In genomic region chr4:86108834-86109233, GRCh38 we compare ENCODE assay signal across 1 cellular context.
TF ChIP-seq lines count a peak whose summit lies in the region.

No MANE protein-coding gene starts in this region.

TF ChIP-seq in HepG2, 621 proteins besides CTCF, POLR2A, EP300 and RAD21 (continued from another document and continues in another):
- TF ChIP-seq KDM5A (IDR thresholded peaks at IDR 0.05; ENCODE audit: borderline replicate concordance, low read length) (no peak), PLRG1 (conservative IDR thresholded peaks at IDR 0.05) (no peak), PAXIP1 (CRISPR knock-in tag; conservative IDR thresholded peaks at IDR 0.05) (peak; percentile 67), ISL2 (CRISPR knock-in tag; IDR thresholded peaks at IDR 0.05) (0 out of 2 replicates have a peak, but pooled peaks have one; percentile 38), ZXDC (CRISPR knock-in tag; IDR thresholded peaks at IDR 0.05) (no peak), PHF5A (CRISPR knock-in tag; IDR thresholded peaks at IDR 0.05; ENCODE audit: low read depth, unreplicated experiment) (no peak), ZNF143 (CRISPR knock-in tag; IDR thresholded peaks at IDR 0.05) (no peak), ZNF660 (CRISPR knock-in tag; IDR thresholded peaks at IDR 0.05; ENCODE audit: borderline replicate concordance, low read depth) (no peak), GMEB2 (CRISPR knock-in tag; IDR thresholded peaks at IDR 0.05; ENCODE audit: low read depth) (no peak), ZNF232 (CRISPR knock-in tag; IDR thresholded peaks at IDR 0.05; ENCODE audit: borderline replicate concordance) (no peak), ZUFSP (CRISPR knock-in tag; IDR thresholded peaks at IDR 0.05; ENCODE audit: borderline replicate concordance) (no peak), CBX1 (IDR thresholded peaks at IDR 0.05; ENCODE audit: low read depth) (no peak), BRCA1 (CRISPR knock-in tag; IDR thresholded peaks at IDR 0.05) (no peak), ZNF136 (CRISPR knock-in tag; IDR thresholded peaks at IDR 0.05; ENCODE audit: low read depth) (no peak), SMYD3 (CRISPR knock-in tag; IDR thresholded peaks at IDR 0.05) (no peak), FOXJ3 (CRISPR knock-in tag; IDR thresholded peaks at IDR 0.05; ENCODE audit: borderline replicate concordance) (peak; percentile 37; the same call in 1 of the 2 replicates), ZNF644 (CRISPR knock-in tag; IDR thresholded peaks at IDR 0.05; ENCODE audit: low read depth) (peak; percentile 21; the same call in 1 of the 2 replicates)
- TF ChIP-seq, protein P1, sequence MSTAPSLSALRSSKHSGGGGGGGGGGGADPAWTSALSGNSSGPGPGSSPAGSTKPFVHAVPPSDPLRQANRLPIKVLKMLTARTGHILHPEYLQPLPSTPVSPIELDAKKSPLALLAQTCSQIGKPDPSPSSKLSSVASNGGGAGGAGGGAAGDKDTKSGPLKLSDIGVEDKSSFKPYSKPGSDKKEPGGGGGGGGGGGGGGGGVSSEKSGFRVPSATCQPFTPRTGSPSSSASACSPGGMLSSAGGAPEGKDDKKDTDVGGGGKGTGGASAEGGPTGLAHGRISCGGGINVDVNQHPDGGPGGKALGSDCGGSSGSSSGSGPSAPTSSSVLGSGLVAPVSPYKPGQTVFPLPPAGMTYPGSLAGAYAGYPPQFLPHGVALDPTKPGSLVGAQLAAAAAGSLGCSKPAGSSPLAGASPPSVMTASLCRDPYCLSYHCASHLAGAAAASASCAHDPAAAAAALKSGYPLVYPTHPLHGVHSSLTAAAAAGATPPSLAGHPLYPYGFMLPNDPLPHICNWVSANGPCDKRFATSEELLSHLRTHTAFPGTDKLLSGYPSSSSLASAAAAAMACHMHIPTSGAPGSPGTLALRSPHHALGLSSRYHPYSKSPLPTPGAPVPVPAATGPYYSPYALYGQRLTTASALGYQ (CRISPR knock-in tag; IDR thresholded peaks at IDR 0.05) = 0 out of 2 replicates have a peak, but pooled peaks have one; percentile 29
- TF ChIP-seq, protein P2, sequence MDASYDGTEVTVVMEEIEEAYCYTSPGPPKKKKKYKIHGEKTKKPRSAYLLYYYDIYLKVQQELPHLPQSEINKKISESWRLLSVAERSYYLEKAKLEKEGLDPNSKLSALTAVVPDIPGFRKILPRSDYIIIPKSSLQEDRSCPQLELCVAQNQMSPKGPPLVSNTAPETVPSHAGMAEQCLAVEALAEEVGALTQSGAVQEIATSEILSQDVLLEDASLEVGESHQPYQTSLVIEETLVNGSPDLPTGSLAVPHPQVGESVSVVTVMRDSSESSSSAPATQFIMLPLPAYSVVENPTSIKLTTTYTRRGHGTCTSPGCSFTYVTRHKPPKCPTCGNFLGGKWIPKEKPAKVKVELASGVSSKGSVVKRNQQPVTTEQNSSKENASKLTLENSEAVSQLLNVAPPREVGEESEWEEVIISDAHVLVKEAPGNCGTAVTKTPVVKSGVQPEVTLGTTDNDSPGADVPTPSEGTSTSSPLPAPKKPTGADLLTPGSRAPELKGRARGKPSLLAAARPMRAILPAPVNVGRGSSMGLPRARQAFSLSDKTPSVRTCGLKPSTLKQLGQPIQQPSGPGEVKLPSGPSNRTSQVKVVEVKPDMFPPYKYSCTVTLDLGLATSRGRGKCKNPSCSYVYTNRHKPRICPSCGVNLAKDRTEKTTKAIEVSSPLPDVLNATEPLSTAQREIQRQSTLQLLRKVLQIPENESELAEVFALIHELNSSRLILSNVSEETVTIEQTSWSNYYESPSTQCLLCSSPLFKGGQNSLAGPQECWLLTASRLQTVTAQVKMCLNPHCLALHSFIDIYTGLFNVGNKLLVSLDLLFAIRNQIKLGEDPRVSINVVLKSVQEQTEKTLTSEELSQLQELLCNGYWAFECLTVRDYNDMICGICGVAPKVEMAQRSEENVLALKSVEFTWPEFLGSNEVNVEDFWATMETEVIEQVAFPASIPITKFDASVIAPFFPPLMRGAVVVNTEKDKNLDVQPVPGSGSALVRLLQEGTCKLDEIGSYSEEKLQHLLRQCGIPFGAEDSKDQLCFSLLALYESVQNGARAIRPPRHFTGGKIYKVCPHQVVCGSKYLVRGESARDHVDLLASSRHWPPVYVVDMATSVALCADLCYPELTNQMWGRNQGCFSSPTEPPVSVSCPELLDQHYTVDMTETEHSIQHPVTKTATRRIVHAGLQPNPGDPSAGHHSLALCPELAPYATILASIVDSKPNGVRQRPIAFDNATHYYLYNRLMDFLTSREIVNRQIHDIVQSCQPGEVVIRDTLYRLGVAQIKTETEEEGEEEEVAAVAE (CRISPR knock-in tag; IDR thresholded peaks at IDR 0.05; ENCODE audit: borderline replicate concordance) = no peak
- TF ChIP-seq, protein P3, sequence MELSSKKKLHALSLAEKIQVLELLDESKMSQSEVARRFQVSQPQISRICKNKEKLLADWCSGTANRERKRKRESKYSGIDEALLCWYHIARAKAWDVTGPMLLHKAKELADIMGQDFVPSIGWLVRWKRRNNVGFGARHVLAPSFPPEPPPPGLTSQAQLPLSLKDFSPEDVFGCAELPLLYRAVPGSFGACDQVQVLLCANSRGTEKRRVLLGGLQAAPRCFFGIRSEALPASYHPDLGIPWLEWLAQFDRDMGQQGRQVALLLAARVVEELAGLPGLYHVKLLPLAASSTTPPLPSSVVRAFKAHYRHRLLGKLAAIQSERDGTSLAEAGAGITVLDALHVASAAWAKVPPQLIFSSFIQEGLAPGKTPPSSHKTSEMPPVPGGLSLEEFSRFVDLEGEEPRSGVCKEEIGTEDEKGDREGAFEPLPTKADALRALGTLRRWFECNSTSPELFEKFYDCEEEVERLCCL (CRISPR knock-in tag; IDR thresholded peaks at IDR 0.05; ENCODE audit: borderline replicate concordance) = no peak
- TF ChIP-seq, protein P4, sequence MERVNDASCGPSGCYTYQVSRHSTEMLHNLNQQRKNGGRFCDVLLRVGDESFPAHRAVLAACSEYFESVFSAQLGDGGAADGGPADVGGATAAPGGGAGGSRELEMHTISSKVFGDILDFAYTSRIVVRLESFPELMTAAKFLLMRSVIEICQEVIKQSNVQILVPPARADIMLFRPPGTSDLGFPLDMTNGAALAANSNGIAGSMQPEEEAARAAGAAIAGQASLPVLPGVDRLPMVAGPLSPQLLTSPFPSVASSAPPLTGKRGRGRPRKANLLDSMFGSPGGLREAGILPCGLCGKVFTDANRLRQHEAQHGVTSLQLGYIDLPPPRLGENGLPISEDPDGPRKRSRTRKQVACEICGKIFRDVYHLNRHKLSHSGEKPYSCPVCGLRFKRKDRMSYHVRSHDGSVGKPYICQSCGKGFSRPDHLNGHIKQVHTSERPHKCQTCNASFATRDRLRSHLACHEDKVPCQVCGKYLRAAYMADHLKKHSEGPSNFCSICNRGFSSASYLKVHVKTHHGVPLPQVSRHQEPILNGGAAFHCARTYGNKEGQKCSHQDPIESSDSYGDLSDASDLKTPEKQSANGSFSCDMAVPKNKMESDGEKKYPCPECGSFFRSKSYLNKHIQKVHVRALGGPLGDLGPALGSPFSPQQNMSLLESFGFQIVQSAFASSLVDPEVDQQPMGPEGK (CRISPR knock-in tag; IDR thresholded peaks at IDR 0.05) = no peak
